Comparison of ENCODE assay signal across 7 cellular contexts in genomic region chr7:120857558-120858298, GRCh38. TPM values are rescaled to one million over a fixed set of nuclear protein-coding genes. Genes with fewer than 3 reads are reported as not detected.
DNase-seq lines count a peak whose midpoint lies in the region; ATAC-seq and TF ChIP-seq lines count a peak whose summit lies in the region.

A gene with protein sequence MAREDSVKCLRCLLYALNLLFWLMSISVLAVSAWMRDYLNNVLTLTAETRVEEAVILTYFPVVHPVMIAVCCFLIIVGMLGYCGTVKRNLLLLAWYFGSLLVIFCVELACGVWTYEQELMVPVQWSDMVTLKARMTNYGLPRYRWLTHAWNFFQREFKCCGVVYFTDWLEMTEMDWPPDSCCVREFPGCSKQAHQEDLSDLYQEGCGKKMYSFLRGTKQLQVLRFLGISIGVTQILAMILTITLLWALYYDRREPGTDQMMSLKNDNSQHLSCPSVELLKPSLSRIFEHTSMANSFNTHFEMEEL (minus strand): TSS chr7:120858144. CDS start chr7:120856763, 1,381 bp downstream.

- H3K27me3 ChIP-seq in psoas muscle (ENCODE audit: insufficient read depth in 3 of 3, low read length in 2 of 3), result no peaks in the 10 kb centered on the region

- H3K4me1 ChIP-seq in psoas muscle, result no peaks in the 10 kb centered on the region

- WGBS in psoas muscle, 3 donors, result 0% methylated on average over 30 to 70 of the region's 70 CpGs

- H3K36me3 ChIP-seq in psoas muscle (ENCODE audit: insufficient read depth in 1 of 2, low read depth in 1 of 2), result no peaks in the 10 kb centered on the region

- intact Hi-C loops in psoas muscle (cut with DNase I), result loop anchor here in 1 of 2 donors (2.0 to 5.0 kb wide), 2 partner anchors 50 to 91 kb away; no protein-coding TSS in a partner anchor

- ATAC-seq in GM18498 (IDR thresholded peaks at IDR 0.05; ENCODE audit: unreplicated experiment) (peak; percentile 90), HG02623 (IDR thresholded peaks at IDR 0.05; ENCODE audit: unreplicated experiment) (peak; percentile 85), psoas muscle (peak; percentile 88 to 96 (median 94))

- in situ Hi-C loops in astrocyte of the spinal cord (cut with HindIII; ENCODE audit: low sequenced_read_pairs), result no loop called here

- peak; percentile 16 for DNase-seq in MV-4-11 (lab: John Stamatoyannopoulos, UW)
- peak; percentile 15 for DNase-seq in T follicular helper cell (ENCODE audit: low read depth)
- DNase-seq in astrocyte of the spinal cord (ENCODE audit: low read depth, low spot score), result peak; percentile 79
- peak; percentile 80 for DNase-seq in hepatic stellate cell (ENCODE audit: low spot score)
- peak; percentile 82 to 89 for DNase-seq in psoas muscle

- H3K9me3 ChIP-seq in psoas muscle, result no peaks in the 10 kb centered on the region

- peak within 1 kb of the TSS; percentile 83 for H3K27ac ChIP-seq in psoas muscle

- TF ChIP-seq CTCF in astrocyte of the spinal cord (IDR thresholded peaks at IDR 0.05; ENCODE audit: low read depth, low read length) (peak; percentile 62), psoas muscle (IDR thresholded peaks at IDR 0.05) (peak; percentile 71)

- H3K4me3 ChIP-seq in astrocyte of the spinal cord (ENCODE audit: low read depth, low read length) (peak within 1 kb of the TSS; percentile 67), psoas muscle (peak within 1 kb of the TSS; percentile 83)

RNA-seq across cellular contexts. Expression of the gene that starts here (rescaled TPM):
- total RNA-seq in psoas muscle, result 1 to 10 TPM; 1.6 to 3.8 (median 2.5) TPM
- polyA plus RNA-seq in psoas muscle, result 1 to 10 TPM; 1.5 to 2.3 (median 2.3) TPM

Comparison
In these comparisons a context has a peak if more than half of its experiments do, and no peak if none do; other contexts are left out.
1. Peak in every context shown above with its lines: DNase-seq, ATAC-seq, H3K4me3 ChIP-seq and H3K27ac ChIP-seq.
2. DNase-seq: peak in every context shown above with its lines; median percentile 86 in psoas muscle; 80 in hepatic stellate cell; 79 in astrocyte of the spinal cord; 16 in MV-4-11; 15 in T follicular helper cell.